In the genomic region with DNA sequence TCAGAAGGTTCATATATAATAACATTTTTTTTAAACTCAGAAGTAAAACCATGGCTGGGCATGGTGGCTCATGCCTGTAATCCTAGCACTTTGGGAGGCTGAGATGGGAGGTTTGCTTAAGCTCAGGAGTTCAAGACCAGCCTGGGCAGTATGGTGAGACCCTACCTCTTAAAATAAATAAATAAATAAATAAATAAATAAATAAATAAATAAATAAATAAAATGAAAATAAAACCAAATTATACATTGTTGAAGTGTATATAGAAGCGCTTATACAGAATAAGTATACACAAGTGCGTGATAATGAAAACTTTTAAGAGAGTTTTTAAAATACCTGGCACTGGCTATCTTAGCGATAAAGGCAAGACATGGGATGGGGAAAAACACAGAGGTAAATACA, we compare ENCODE assay signal across 24 cellular contexts.
DNase-seq lines count a peak whose midpoint lies in the region; ATAC-seq and TF ChIP-seq lines count a peak whose summit lies in the region.
"Had no signal": no experiment of that assay in that cellular context is flagged by ENCODE, and none has a peak within 500 bp of the region (broad histone marks: within the 10 kb centered on the region; RNA-seq: fewer than 3 reads in every experiment).

No MANE protein-coding gene starts in this region.

- peak overlapping the region in 1 of 2 experiments; percentile 97; a peak in 3 of 4 replicates for H3K27ac ChIP-seq in SK-N-SH (ENCODE audit: low read depth in 2 of 2, low read length in 1 of 2)
- H3K27ac ChIP-seq in KOPT-K1 (ENCODE audit: low read depth, low read length, poor library complexity, severe bottlenecking) = peak overlapping the region; percentile 98
- peak overlapping the region; percentile 97; the same call in 1 of the 2 replicates for H3K27ac ChIP-seq in SJCRH30
- H3K27ac ChIP-seq: dorsolateral prefrontal cortex, ovary, tibial artery had no signal

- peak overlapping the region; percentile 99; the same call in 1 of the 2 replicates for H3K9ac ChIP-seq in SK-N-SH

- no peak for TF ChIP-seq CTCF in SK-N-SH (IDR thresholded peaks at IDR 0.05)

- H3K4me3 ChIP-seq in SK-N-SH (ENCODE audit: low read depth in 2 of 2, low read length in 1 of 2) (no peak overlapping the region; a peak in 1 of 4 replicates), SJCRH30 (peak overlapping the region; percentile 75), neuron (ENCODE audit: low read length) (peak overlapping the region; percentile 86)

- H3F3A ChIP-seq in SK-N-SH (replicated peaks; ENCODE audit: insufficient read depth) = peaks cover 27% of the 10 kb centered on the region

- 100% methylated on average over 3 of the region's 3 CpGs for WGBS in SK-N-SH (ENCODE audit: low lambda C conversion rate)

- H3K36me3 ChIP-seq in SK-N-SH (replicated peaks in 1 of 2; ENCODE audit: control insufficient read depth in 1 of 2, insufficient read depth in 2 of 2, low read length in 1 of 2) = peaks cover 5 to 8% of the 10 kb centered on the region in 2 experiments
- no peaks in the 10 kb centered on the region for H3K36me3 ChIP-seq in KOPT-K1 (ENCODE audit: insufficient read depth, low read length)
- no peaks in the 10 kb centered on the region for H3K36me3 ChIP-seq in SJCRH30
- no peaks in the 10 kb centered on the region for H3K36me3 ChIP-seq in neuron (ENCODE audit: insufficient read depth, low read length)
- H3K36me3 ChIP-seq: ovary, tibial artery had no signal

- H3K4me1 ChIP-seq in SK-N-SH (ENCODE audit: control insufficient read depth in 1 of 2, insufficient read depth in 2 of 2, low read depth in 1 of 2, low read length in 1 of 2) = no peaks in the 10 kb centered on the region; a peak in 2 of 4 replicates
- H3K4me1 ChIP-seq in SJCRH30 = peaks cover 2% of the 10 kb centered on the region; the same call in 1 of the 2 replicates
- peaks cover 17% of the 10 kb centered on the region for H3K4me1 ChIP-seq in neuron (ENCODE audit: insufficient read depth, low read length)

- TF ChIP-seq EP300 in SK-N-SH (IDR thresholded peaks at IDR 0.05; ENCODE audit: borderline replicate concordance in 1 of 2, low read depth in 1 of 2, low read length in 1 of 2) = no peak

- H3K79me2 ChIP-seq in SK-N-SH (ENCODE audit: insufficient read depth) = peaks cover 31% of the 10 kb centered on the region

- H3K9me2 ChIP-seq in SK-N-SH = no peaks in the 10 kb centered on the region

- POLR2A ChIA-PET in SK-N-SH (lab: Yijun Ruan, JAX) = interaction anchor here (0.6 to 1.8 kb wide), 2 partner anchors 24 to 53 kb away, joined by 3 to 4 read pairs; a partner anchor contains a TSS

- H2AFZ ChIP-seq in SK-N-SH (ENCODE audit: low read depth) (no peak overlapping the region), neuron (ENCODE audit: low read depth, low read length) (no peak overlapping the region)

- DNase-seq in SK-N-SH (no peak), SJCRH30 (no peak)
- DNase-seq: 8988T; activated CD4-positive, alpha-beta T cell treated with anti-CD3 and anti-CD28 coated beads for 4 hours; activated CD8-positive, alpha-beta memory T cell treated with anti-CD3 and anti-CD28 coated beads, Interleukin-2, amount 10 ng/mL, durations not matched to agents 7 days and 5 days; dorsolateral prefrontal cortex; EL; H7; Karpas-422; left colon; naive thymus-derived CD4-positive, alpha-beta T cell; NCI-H1105 treated with DMSO at 0.1 percent for 48 hours; NCI-H510A treated with DMSO at 0.1 percent for 48 hours; ovary; right cardiac atrium; stimulated activated naive CD8-positive, alpha-beta T cell treated with anti-CD3 and anti-CD28 coated beads, Interleukin-15, amount 100 ng/mL, for 72 hours; T-helper 1 cell; tibial artery had no signal

- ATAC-seq in SK-N-SH treated with all-trans-retinoic acid at 6 μM for 48 hours = no peak
- no peak for ATAC-seq in HG02571 (IDR thresholded peaks at IDR 0.05; ENCODE audit: unreplicated experiment)
- no peak for ATAC-seq in GM18502 (IDR thresholded peaks at IDR 0.05; ENCODE audit: poor library complexity, unreplicated experiment)
- no peak for ATAC-seq in GM21528 (IDR thresholded peaks at IDR 0.05; ENCODE audit: low FRiP score, unreplicated experiment)
- ATAC-seq: activated CD8-positive, alpha-beta memory T cell treated with anti-CD3 and anti-CD28 coated beads, Interleukin-2, amount 10 ng/mL, durations not matched to agents 7 days and 5 days; left colon; naive thymus-derived CD4-positive, alpha-beta T cell; right cardiac atrium; stimulated activated naive CD8-positive, alpha-beta T cell treated with anti-CD3 and anti-CD28 coated beads, Interleukin-15, amount 100 ng/mL, for 72 hours had no signal

- TF ChIP-seq RAD21 in SK-N-SH (IDR thresholded peaks at IDR 0.05; ENCODE audit: low read length) = no peak

- H3K27me3 ChIP-seq in SK-N-SH (ENCODE audit: insufficient read depth) (no peaks in the 10 kb centered on the region), SJCRH30 (no peaks in the 10 kb centered on the region), neuron (ENCODE audit: insufficient read depth, low read length) (no peaks in the 10 kb centered on the region)
- H3K27me3 ChIP-seq: ovary, tibial artery had no signal

- H3K4me2 ChIP-seq in SK-N-SH = 0 out of 2 replicates have a peak overlapping the region, but pooled peaks have one; percentile 97

- H3K9me3 ChIP-seq in SK-N-SH (no peaks in the 10 kb centered on the region), KOPT-K1 (ENCODE audit: insufficient read depth, low read length, poor library complexity, severe bottlenecking) (no peaks in the 10 kb centered on the region), SJCRH30 (replicated peaks) (no peaks in the 10 kb centered on the region), neuron (ENCODE audit: low read length) (no peaks in the 10 kb centered on the region)
- H3K9me3 ChIP-seq: ovary, tibial artery had no signal

- CTCF ChIA-PET in SK-N-SH (lab: Yijun Ruan, JAX) = interaction anchor here (1.2 kb wide), 1 partner anchor 1848 kb away, joined by 3 read pairs; no protein-coding TSS in a partner anchor

- no peaks in the 10 kb centered on the region for H4K20me1 ChIP-seq in SK-N-SH (ENCODE audit: insufficient read depth)

TF ChIP-seq in SK-N-SH, 30 proteins besides CTCF, POLR2A, EP300 and RAD21 (continues in another document):
- TF ChIP-seq NFIC (IDR thresholded peaks at IDR 0.05; ENCODE audit: borderline replicate concordance) = no peak
- TF ChIP-seq EZH2phosphoT487 (IDR thresholded peaks at IDR 0.05; ENCODE audit: borderline replicate concordance, low read depth) = no peak
- TF ChIP-seq SMC3 (IDR thresholded peaks at IDR 0.05; ENCODE audit: low read depth, low read length) = no peak
- TF ChIP-seq, protein P1, sequence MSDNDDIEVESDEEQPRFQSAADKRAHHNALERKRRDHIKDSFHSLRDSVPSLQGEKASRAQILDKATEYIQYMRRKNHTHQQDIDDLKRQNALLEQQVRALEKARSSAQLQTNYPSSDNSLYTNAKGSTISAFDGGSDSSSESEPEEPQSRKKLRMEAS (IDR thresholded peaks at IDR 0.05; ENCODE audit: low read depth) = no peak
- no peak for TF ChIP-seq RCOR1 (IDR thresholded peaks at IDR 0.05; ENCODE audit: low read length)
- TF ChIP-seq, protein P2, sequence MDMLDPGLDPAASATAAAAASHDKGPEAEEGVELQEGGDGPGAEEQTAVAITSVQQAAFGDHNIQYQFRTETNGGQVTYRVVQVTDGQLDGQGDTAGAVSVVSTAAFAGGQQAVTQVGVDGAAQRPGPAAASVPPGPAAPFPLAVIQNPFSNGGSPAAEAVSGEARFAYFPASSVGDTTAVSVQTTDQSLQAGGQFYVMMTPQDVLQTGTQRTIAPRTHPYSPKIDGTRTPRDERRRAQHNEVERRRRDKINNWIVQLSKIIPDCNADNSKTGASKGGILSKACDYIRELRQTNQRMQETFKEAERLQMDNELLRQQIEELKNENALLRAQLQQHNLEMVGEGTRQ (IDR thresholded peaks at IDR 0.05; ENCODE audit: borderline replicate concordance, low read depth, low read length) = no peak
- no peak for TF ChIP-seq MEF2A (IDR thresholded peaks at IDR 0.05; ENCODE audit: borderline replicate concordance, low read depth)
- no peak for TF ChIP-seq POLR2AphosphoS5 (IDR thresholded peaks at IDR 0.05; ENCODE audit: low read depth, low read length)
- TF ChIP-seq GATA2 (CRISPR knock-in tag; IDR thresholded peaks at IDR 0.05) = no peak
- TF ChIP-seq MXI1 (IDR thresholded peaks at IDR 0.05; ENCODE audit: low read depth, low read length) = no peak
- TF ChIP-seq RXRA (IDR thresholded peaks at IDR 0.05; ENCODE audit: borderline replicate concordance, low read depth) = no peak

TF ChIP-seq in SK-N-SH treated with all-trans-retinoic acid at 6 μM for 48 hours, 23 proteins besides CTCF, POLR2A, EP300 and RAD21 (continues in another document):
- TF ChIP-seq BACH2 (CRISPR knock-in tag; IDR thresholded peaks at IDR 0.05; ENCODE audit: borderline replicate concordance) = no peak
- no peak for TF ChIP-seq TCF4 (CRISPR knock-in tag; IDR thresholded peaks at IDR 0.05; ENCODE audit: borderline replicate concordance)
- TF ChIP-seq ISL1 (CRISPR knock-in tag; IDR thresholded peaks at IDR 0.05) = no peak
- TF ChIP-seq, protein P3, sequence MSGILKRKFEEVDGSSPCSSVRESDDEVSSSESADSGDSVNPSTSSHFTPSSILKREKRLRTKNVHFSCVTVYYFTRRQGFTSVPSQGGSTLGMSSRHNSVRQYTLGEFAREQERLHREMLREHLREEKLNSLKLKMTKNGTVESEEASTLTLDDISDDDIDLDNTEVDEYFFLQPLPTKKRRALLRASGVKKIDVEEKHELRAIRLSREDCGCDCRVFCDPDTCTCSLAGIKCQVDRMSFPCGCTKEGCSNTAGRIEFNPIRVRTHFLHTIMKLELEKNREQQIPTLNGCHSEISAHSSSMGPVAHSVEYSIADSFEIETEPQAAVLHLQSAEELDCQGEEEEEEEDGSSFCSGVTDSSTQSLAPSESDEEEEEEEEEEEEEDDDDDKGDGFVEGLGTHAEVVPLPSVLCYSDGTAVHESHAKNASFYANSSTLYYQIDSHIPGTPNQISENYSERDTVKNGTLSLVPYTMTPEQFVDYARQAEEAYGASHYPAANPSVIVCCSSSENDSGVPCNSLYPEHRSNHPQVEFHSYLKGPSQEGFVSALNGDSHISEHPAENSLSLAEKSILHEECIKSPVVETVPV (CRISPR knock-in tag; IDR thresholded peaks at IDR 0.05) = no peak
- TF ChIP-seq ZNF70 (CRISPR knock-in tag; IDR thresholded peaks at IDR 0.05) = no peak
- TF ChIP-seq ZFP30 (CRISPR knock-in tag; IDR thresholded peaks at IDR 0.05) = no peak
- no peak for TF ChIP-seq CSDC2 (CRISPR knock-in tag; IDR thresholded peaks at IDR 0.05)
- TF ChIP-seq ZC3H10 (CRISPR knock-in tag; IDR thresholded peaks at IDR 0.05) = no peak
- TF ChIP-seq, protein P4, sequence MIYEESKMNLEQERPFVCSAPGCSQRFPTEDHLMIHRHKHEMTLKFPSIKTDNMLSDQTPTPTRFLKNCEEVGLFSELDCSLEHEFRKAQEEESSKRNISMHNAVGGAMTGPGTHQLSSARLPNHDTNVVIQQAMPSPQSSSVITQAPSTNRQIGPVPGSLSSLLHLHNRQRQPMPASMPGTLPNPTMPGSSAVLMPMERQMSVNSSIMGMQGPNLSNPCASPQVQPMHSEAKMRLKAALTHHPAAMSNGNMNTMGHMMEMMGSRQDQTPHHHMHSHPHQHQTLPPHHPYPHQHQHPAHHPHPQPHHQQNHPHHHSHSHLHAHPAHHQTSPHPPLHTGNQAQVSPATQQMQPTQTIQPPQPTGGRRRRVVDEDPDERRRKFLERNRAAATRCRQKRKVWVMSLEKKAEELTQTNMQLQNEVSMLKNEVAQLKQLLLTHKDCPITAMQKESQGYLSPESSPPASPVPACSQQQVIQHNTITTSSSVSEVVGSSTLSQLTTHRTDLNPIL (CRISPR knock-in tag; IDR thresholded peaks at IDR 0.05; ENCODE audit: low read depth) = no peak

Comparison
In these comparisons a context has a peak if more than half of its experiments do, and no peak if none do; other contexts are left out.
1. H3K4me3 ChIP-seq: peak in SJCRH30 (single experiment) and neuron (single experiment); none in SK-N-SH (0 of 2).